8 cellular contexts compared by ENCODE assay signal in the genomic region with DNA sequence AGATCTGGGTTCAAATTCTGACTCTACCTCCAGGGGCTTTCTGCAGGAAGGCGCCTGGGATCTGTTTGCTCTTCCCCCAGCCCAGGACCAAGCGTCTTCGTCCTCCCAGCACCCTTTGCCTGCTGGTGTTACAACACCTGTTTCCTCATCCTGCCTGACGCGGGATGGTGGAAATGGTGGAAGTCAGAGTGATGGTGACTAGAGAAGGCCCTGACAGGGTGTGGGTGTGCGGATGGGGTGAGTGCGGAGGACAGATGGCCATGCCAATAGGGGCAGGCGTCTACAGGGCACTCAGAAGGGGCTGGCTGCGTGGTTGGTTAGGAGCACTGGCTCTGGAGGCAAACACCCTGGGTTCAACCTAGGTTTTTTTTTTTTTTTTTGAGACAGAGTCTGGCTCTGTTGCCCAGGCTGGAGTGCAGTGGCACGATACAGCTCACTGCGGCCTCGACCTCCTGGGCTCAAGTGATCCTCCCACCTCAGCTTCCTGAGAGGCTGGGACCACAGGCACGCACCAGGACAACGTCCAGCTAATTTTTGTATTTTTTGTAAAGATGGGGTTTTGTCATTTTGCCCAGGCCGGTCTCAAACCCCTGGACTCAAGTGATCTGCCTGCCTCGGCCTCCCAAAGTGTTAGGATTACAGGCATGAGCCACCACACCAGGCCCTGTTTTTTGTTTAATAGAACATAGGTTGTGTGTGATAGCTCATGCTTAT. TPM values are rescaled to one million over a fixed set of nuclear protein-coding genes. Genes with fewer than 3 reads are reported as not detected.
DNase-seq lines count a peak whose midpoint lies in the region; ATAC-seq and TF ChIP-seq lines count a peak whose summit lies in the region.

No MANE protein-coding gene starts in this region.

- 61 to 74% methylated on average over 12 to 16 of the region's 16 CpGs for WGBS in esophagus squamous epithelium, 2 donors
- WGBS in psoas muscle, 3 donors, result 62 to 80% (median 77%) methylated on average over 16 of the region's 16 CpGs

- no peaks in the 10 kb centered on the region for H3K36me3 ChIP-seq in SJCRH30
- no peaks in the 10 kb centered on the region for H3K36me3 ChIP-seq in esophagus squamous epithelium
- no peaks in the 10 kb centered on the region for H3K36me3 ChIP-seq in psoas muscle (ENCODE audit: insufficient read depth in 1 of 2, low read depth in 1 of 2)

- ATAC-seq in psoas muscle (peak in 1 of 4 donors; percentile 15), GM21423 (IDR thresholded peaks at IDR 0.05; ENCODE audit: unreplicated experiment) (no peak), GM21529 (IDR thresholded peaks at IDR 0.05; ENCODE audit: unreplicated experiment) (no peak)

- peak overlapping the region; percentile 82; the same call in 1 of the 2 replicates for H3K4me3 ChIP-seq in GM08714 (ENCODE audit: low read length)
- no peak overlapping the region for H3K4me3 ChIP-seq in SJCRH30
- H3K4me3 ChIP-seq in esophagus squamous epithelium, result peak overlapping the region; percentile 49 to 77 (median 66)
- H3K4me3 ChIP-seq in psoas muscle, result peak overlapping the region; percentile 78

- peak in 1 of 4 donors; percentile 47 for TF ChIP-seq POLR2A in esophagus squamous epithelium (IDR thresholded peaks at IDR 0.05)

- DNase-seq in SJCRH30, result peak in 1 of 2 experiments; percentile 51
- no peak for DNase-seq in esophagus squamous epithelium (lab: John Stamatoyannopoulos, UW)
- DNase-seq in psoas muscle, result peak in 1 of 2 donors; percentile 53
- no peak for DNase-seq in effector CD4-positive, alpha-beta T cell
- no peak for DNase-seq in kidney glomerular epithelial cell (lab: John Stamatoyannopoulos, UW)

- H3K9me3 ChIP-seq in SJCRH30 (replicated peaks), result no peaks in the 10 kb centered on the region
- H3K9me3 ChIP-seq in esophagus squamous epithelium, result no peaks in the 10 kb centered on the region
- H3K9me3 ChIP-seq in psoas muscle, result no peaks in the 10 kb centered on the region

- intact Hi-C loops in esophagus squamous epithelium (cut with DNase I) (no loop called here), psoas muscle (cut with DNase I) (no loop called here)

- no peaks in the 10 kb centered on the region for H3K27me3 ChIP-seq in SJCRH30
- H3K27me3 ChIP-seq in esophagus squamous epithelium, result no peaks in the 10 kb centered on the region
- peaks cover 0 to 20% (median 0%) of the 10 kb centered on the region in 3 donors for H3K27me3 ChIP-seq in psoas muscle (ENCODE audit: insufficient read depth in 3 of 3, low read length in 2 of 3)

- peak overlapping the region; percentile 85; the same call in 1 of the 2 replicates for H3K27ac ChIP-seq in SJCRH30
- H3K27ac ChIP-seq in esophagus squamous epithelium, result peak overlapping the region; percentile 58 to 86 (median 76)
- H3K27ac ChIP-seq in psoas muscle, result no peak overlapping the region

- no peak for TF ChIP-seq CTCF in esophagus squamous epithelium (IDR thresholded peaks at IDR 0.05)
- no peak for TF ChIP-seq CTCF in psoas muscle (IDR thresholded peaks at IDR 0.05)

- H3K4me1 ChIP-seq in SJCRH30 (peaks cover 20% of the 10 kb centered on the region), esophagus squamous epithelium (peaks cover 0 to 38% (median 18%) of the 10 kb centered on the region in 3 donors), psoas muscle (no peaks in the 10 kb centered on the region)

RNA-seq across cellular contexts. Expression of a gene that starts 1.5 kb away (rescaled TPM):
- total RNA-seq in SJCRH30 (2014; rRNA removed; shearing (Covaris generic)), result 13.4 and 13.7 TPM in 2 replicates
- 10 to 100 TPM in 2 of 4 donors, 1 to 10 TPM in 2; 2.0 to 13.9 (median 8.6) TPM for total RNA-seq in esophagus squamous epithelium
- total RNA-seq in psoas muscle, result 1 to 10 TPM; 3.7 to 5.1 (median 3.9) TPM
- polyA plus RNA-seq in psoas muscle, result 1 to 10 TPM; 1.5 to 6.1 (median 1.7) TPM

RNA-seq across cellular contexts. Expression of a gene that starts 40.5 kb away (rescaled TPM):
- 175 and 202 TPM in 2 replicates for total RNA-seq in SJCRH30 (2014; rRNA removed; shearing (Covaris generic))
- total RNA-seq in esophagus squamous epithelium, result 10 to 100 TPM; 11.8 to 38.2 (median 23.4) TPM
- 10 to 100 TPM; 42.5 to 72.3 (median 47.7) TPM for total RNA-seq in psoas muscle
- 10 to 100 TPM; 43.8 to 79.6 (median 71.5) TPM for polyA plus RNA-seq in psoas muscle

RNA-seq across cellular contexts. Expression of a gene that starts 43.2 kb away (rescaled TPM):
- 81.7 and 84.5 TPM in 2 replicates for total RNA-seq in SJCRH30 (2014; rRNA removed; shearing (Covaris generic))
- total RNA-seq in esophagus squamous epithelium, result 10 to 100 TPM; 21.3 to 41.2 (median 33.4) TPM
- total RNA-seq in psoas muscle, result 10 to 100 TPM; 20.6 to 28.2 (median 24.5) TPM
- 10 to 100 TPM; 18.5 to 46.1 (median 32.4) TPM for polyA plus RNA-seq in psoas muscle
